ENCODE assay signal across 1 cellular context in genomic region chr4:1216076-1216614, GRCh38.
TF ChIP-seq lines count a peak whose summit lies in the region.

No MANE protein-coding gene starts in this region.

TF ChIP-seq in GM12878, 131 proteins besides CTCF, POLR2A, EP300 and RAD21:
- TF ChIP-seq GATAD2B (conservative IDR thresholded peaks at IDR 0.05; ENCODE audit: low read depth) (no peak), SREBF1 (IDR thresholded peaks at IDR 0.05; ENCODE audit: low read length) (no peak), ZNF24 (IDR thresholded peaks at IDR 0.05) (no peak), STAT1 (conservative IDR thresholded peaks at IDR 0.05) (no peak), HDAC6 (IDR thresholded peaks at IDR 0.05; ENCODE audit: unreplicated experiment) (no peak), NFIC (IDR thresholded peaks at IDR 0.05; ENCODE audit: low read depth, low read length) (no peak), IRF4 (IDR thresholded peaks at IDR 0.05; ENCODE audit: low read depth, low read length) (no peak), PRDM15 (CRISPR knock-in tag; IDR thresholded peaks at IDR 0.05) (no peak), ZBED1 (IDR thresholded peaks at IDR 0.05; ENCODE audit: borderline replicate concordance) (no peak), NBN (IDR thresholded peaks at IDR 0.05) (no peak), MLLT1 (IDR thresholded peaks at IDR 0.05) (no peak), EZH2 (IDR thresholded peaks at IDR 0.05; ENCODE audit: borderline replicate concordance, control insufficient read depth, low read depth, low read length) (no peak), NFXL1 (IDR thresholded peaks at IDR 0.05; ENCODE audit: borderline replicate concordance) (no peak), CEBPB (IDR thresholded peaks at IDR 0.05; ENCODE audit: borderline replicate concordance in 1 of 2, low read depth in 2 of 2, low read length in 2 of 2) (no peak), E2F8 (IDR thresholded peaks at IDR 0.05; ENCODE audit: low read depth, partially characterized antibody) (no peak), RBBP5 (conservative IDR thresholded peaks at IDR 0.05) (no peak), BCL3 (IDR thresholded peaks at IDR 0.05; ENCODE audit: borderline replicate concordance, insufficient read depth, low read depth, low read length, poor library complexity, severe bottlenecking) (no peak)
- TF ChIP-seq, protein P1, sequence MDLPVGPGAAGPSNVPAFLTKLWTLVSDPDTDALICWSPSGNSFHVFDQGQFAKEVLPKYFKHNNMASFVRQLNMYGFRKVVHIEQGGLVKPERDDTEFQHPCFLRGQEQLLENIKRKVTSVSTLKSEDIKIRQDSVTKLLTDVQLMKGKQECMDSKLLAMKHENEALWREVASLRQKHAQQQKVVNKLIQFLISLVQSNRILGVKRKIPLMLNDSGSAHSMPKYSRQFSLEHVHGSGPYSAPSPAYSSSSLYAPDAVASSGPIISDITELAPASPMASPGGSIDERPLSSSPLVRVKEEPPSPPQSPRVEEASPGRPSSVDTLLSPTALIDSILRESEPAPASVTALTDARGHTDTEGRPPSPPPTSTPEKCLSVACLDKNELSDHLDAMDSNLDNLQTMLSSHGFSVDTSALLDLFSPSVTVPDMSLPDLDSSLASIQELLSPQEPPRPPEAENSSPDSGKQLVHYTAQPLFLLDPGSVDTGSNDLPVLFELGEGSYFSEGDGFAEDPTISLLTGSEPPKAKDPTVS (IDR thresholded peaks at IDR 0.05; ENCODE audit: low read depth, low read length), result no peak
- TF ChIP-seq, protein P2, sequence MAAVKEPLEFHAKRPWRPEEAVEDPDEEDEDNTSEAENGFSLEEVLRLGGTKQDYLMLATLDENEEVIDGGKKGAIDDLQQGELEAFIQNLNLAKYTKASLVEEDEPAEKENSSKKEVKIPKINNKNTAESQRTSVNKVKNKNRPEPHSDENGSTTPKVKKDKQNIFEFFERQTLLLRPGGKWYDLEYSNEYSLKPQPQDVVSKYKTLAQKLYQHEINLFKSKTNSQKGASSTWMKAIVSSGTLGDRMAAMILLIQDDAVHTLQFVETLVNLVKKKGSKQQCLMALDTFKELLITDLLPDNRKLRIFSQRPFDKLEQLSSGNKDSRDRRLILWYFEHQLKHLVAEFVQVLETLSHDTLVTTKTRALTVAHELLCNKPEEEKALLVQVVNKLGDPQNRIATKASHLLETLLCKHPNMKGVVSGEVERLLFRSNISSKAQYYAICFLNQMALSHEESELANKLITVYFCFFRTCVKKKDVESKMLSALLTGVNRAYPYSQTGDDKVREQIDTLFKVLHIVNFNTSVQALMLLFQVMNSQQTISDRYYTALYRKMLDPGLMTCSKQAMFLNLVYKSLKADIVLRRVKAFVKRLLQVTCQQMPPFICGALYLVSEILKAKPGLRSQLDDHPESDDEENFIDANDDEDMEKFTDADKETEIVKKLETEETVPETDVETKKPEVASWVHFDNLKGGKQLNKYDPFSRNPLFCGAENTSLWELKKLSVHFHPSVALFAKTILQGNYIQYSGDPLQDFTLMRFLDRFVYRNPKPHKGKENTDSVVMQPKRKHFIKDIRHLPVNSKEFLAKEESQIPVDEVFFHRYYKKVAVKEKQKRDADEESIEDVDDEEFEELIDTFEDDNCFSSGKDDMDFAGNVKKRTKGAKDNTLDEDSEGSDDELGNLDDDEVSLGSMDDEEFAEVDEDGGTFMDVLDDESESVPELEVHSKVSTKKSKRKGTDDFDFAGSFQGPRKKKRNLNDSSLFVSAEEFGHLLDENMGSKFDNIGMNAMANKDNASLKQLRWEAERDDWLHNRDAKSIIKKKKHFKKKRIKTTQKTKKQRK (IDR thresholded peaks at IDR 0.05; ENCODE audit: low read depth, low read length), result no peak
- TF ChIP-seq, protein P3, sequence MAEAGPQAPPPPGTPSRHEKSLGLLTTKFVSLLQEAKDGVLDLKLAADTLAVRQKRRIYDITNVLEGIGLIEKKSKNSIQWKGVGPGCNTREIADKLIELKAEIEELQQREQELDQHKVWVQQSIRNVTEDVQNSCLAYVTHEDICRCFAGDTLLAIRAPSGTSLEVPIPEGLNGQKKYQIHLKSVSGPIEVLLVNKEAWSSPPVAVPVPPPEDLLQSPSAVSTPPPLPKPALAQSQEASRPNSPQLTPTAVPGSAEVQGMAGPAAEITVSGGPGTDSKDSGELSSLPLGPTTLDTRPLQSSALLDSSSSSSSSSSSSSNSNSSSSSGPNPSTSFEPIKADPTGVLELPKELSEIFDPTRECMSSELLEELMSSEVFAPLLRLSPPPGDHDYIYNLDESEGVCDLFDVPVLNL (IDR thresholded peaks at IDR 0.05; ENCODE audit: low read depth, low read length), result no peak
